Comparison of ENCODE assay signal across 8 cellular contexts in genomic region chr22:38707346-38707745, GRCh38. TPM values are rescaled to one million over a fixed set of nuclear protein-coding genes. Genes with fewer than 3 reads are reported as not detected.
DNase-seq lines count a peak whose midpoint lies in the region; ATAC-seq, FAIRE-seq and TF ChIP-seq lines count a peak whose summit lies in the region.

No MANE protein-coding gene starts in this region.

- dilution Hi-C loops in keratinocyte (cut with MboI; ENCODE audit: extremely low pct_ligation_motif_present, low sequenced_read_pairs): no loop called here

- peaks cover 7% of the 10 kb centered on the region for H4K20me1 ChIP-seq in keratinocyte (ENCODE audit: control insufficient read depth, extremely low read depth, insufficient read depth, low read length)

- TF ChIP-seq CTCF in keratinocyte (optimal IDR thresholded peaks at IDR 0.05 in 1 of 3, IDR thresholded peaks at IDR 0.05 in 1 of 3, conservative IDR thresholded peaks at IDR 0.05 in 1 of 3; ENCODE audit: extremely low read depth in 1 of 3, insufficient read depth in 2 of 3, low read length in 3 of 3) (no peak), upper lobe of left lung (IDR thresholded peaks at IDR 0.05) (no peak)

- H3K79me2 ChIP-seq in keratinocyte (ENCODE audit: control insufficient read depth, insufficient read depth, low read length): peaks cover 62% of the 10 kb centered on the region

- H3K36me3 Mint-ChIP-seq in activated naive CD4-positive, alpha-beta T cell treated with anti-CD3 and anti-CD28 coated beads, Interleukin-2, amount 50 U/mL, for 24 hours: peaks cover 4% of the 10 kb centered on the region
- H3K36me3 Mint-ChIP-seq in activated CD4-positive, alpha-beta memory T cell treated with anti-CD3 and anti-CD28 coated beads for 36 hours: peaks cover 32% of the 10 kb centered on the region

- CTCF ChIA-PET in activated CD4-positive, alpha-beta memory T cell treated with anti-CD3 and anti-CD28 coated beads for 36 hours (lab: Charles Lee): interaction anchor here (1.0 to 3.8 kb wide), 8 partner anchors 8 to 655 kb away, joined by 3 to 22 read pairs (median 4); partner anchors contain the start of gene TOMM22

- H3K9me1 ChIP-seq in keratinocyte (ENCODE audit: control insufficient read depth, extremely low read depth, insufficient read depth, low read length): peaks cover 9% of the 10 kb centered on the region

- peak overlapping the region; percentile 93 for H3K4me3 Mint-ChIP-seq in activated naive CD4-positive, alpha-beta T cell treated with anti-CD3 and anti-CD28 coated beads, Interleukin-2, amount 50 U/mL, for 24 hours
- H3K4me3 Mint-ChIP-seq in activated CD4-positive, alpha-beta memory T cell treated with anti-CD3 and anti-CD28 coated beads for 36 hours: peak overlapping the region; percentile 92

- H3K4me3 ChIP-seq in keratinocyte (ENCODE audit: control insufficient read depth in 2 of 3, extremely low read depth in 1 of 3, insufficient read depth in 2 of 3, low read depth in 1 of 3, low read length in 3 of 3) (peak overlapping the region; percentile 88 to 99 (median 89)), upper lobe of left lung (peak overlapping the region in 3 of 4 donors; percentile 61 to 99 (median 80))

- H3K4me1 ChIP-seq in keratinocyte (ENCODE audit: control insufficient read depth, extremely low read depth, insufficient read depth, low read length) (peaks cover 24% of the 10 kb centered on the region), upper lobe of left lung (peaks cover 30 to 44% (median 35%) of the 10 kb centered on the region in 4 donors)

- no peak for TF ChIP-seq EP300 in upper lobe of left lung (IDR thresholded peaks at IDR 0.05)

- 31% methylated on average over 2 of the region's 2 CpGs for WGBS in upper lobe of left lung, 2 donors

- H3K27ac ChIP-seq in keratinocyte (ENCODE audit: control insufficient read depth, insufficient read depth, low read length): peak overlapping the region; percentile 94
- H3K27ac ChIP-seq in upper lobe of left lung: peak overlapping the region; percentile 94 to 99 (median 98)

- peak overlapping the region; percentile 43 for H3K27ac Mint-ChIP-seq in activated naive CD4-positive, alpha-beta T cell treated with anti-CD3 and anti-CD28 coated beads, Interleukin-2, amount 50 U/mL, for 24 hours
- peak overlapping the region; percentile 91 for H3K27ac Mint-ChIP-seq in activated CD4-positive, alpha-beta memory T cell treated with anti-CD3 and anti-CD28 coated beads for 36 hours

- no peak for DNase-seq in activated naive CD4-positive, alpha-beta T cell (lab: John Stamatoyannopoulos, UW)
- DNase-seq in activated CD4-positive, alpha-beta memory T cell treated with anti-CD3 and anti-CD28 coated beads for 36 hours: no peak
- DNase-seq in keratinocyte (ENCODE audit: low read depth, low spot score) (no peak), upper lobe of left lung (no peak), COR-L47 (lab: John Stamatoyannopoulos, UW) (no peak)

- no peak overlapping the region for H2AFZ ChIP-seq in keratinocyte (ENCODE audit: control insufficient read depth, low read length)

- peaks cover 0 to 12% of the 10 kb centered on the region in 2 experiments for H3K36me3 ChIP-seq in keratinocyte (ENCODE audit: control insufficient read depth in 2 of 2, extremely low read depth in 1 of 2, insufficient read depth in 2 of 2, low read length in 2 of 2)
- H3K36me3 ChIP-seq in upper lobe of left lung: peaks cover 0 to 16% (median 6%) of the 10 kb centered on the region in 4 donors

- intact Hi-C loops in activated CD4-positive, alpha-beta memory T cell treated with anti-CD3 and anti-CD28 coated beads for 36 hours (cut with micrococcal nuclease): loop anchor here (5.0 kb wide), 2 partner anchors 525 to 610 kb away; partner anchors contain the start of genes PLA2G6 and RPL3

- peak overlapping the region; percentile 98 for H3K4me2 ChIP-seq in keratinocyte (ENCODE audit: control insufficient read depth, extremely low read depth, insufficient read depth, low read depth, low read length)

- POLR2A ChIA-PET in activated CD4-positive, alpha-beta memory T cell treated with anti-CD3 and anti-CD28 coated beads for 36 hours (lab: Charles Lee): interaction anchor here (1.4 to 1.5 kb wide), 2 partner anchors 26 to 49 kb away, joined by 5 to 8 read pairs; partner anchors contain the start of gene TOMM22

- no peak for TF ChIP-seq POLR2A in upper lobe of left lung (IDR thresholded peaks at IDR 0.05)
- no peak for TF ChIP-seq POLR2A in GM18505 (IDR thresholded peaks at IDR 0.05; ENCODE audit: borderline replicate concordance, extremely low read depth, insufficient read depth, insufficient read length)

- H3K9me3 Mint-ChIP-seq in activated naive CD4-positive, alpha-beta T cell treated with anti-CD3 and anti-CD28 coated beads, Interleukin-2, amount 50 U/mL, for 24 hours: no peaks in the 10 kb centered on the region
- no peaks in the 10 kb centered on the region for H3K9me3 Mint-ChIP-seq in activated CD4-positive, alpha-beta memory T cell treated with anti-CD3 and anti-CD28 coated beads for 36 hours

- H3K27me3 ChIP-seq in keratinocyte (ENCODE audit: control insufficient read depth, extremely low read depth, insufficient read depth, low read length) (no peaks in the 10 kb centered on the region), upper lobe of left lung (no peaks in the 10 kb centered on the region)

- H3K27me3 Mint-ChIP-seq in activated naive CD4-positive, alpha-beta T cell treated with anti-CD3 and anti-CD28 coated beads, Interleukin-2, amount 50 U/mL, for 24 hours: no peaks in the 10 kb centered on the region
- H3K27me3 Mint-ChIP-seq in activated CD4-positive, alpha-beta memory T cell treated with anti-CD3 and anti-CD28 coated beads for 36 hours: no peaks in the 10 kb centered on the region

- no peaks in the 10 kb centered on the region for H3K9me3 ChIP-seq in keratinocyte (ENCODE audit: control insufficient read depth, low read depth, low read length)
- H3K9me3 ChIP-seq in upper lobe of left lung: no peaks in the 10 kb centered on the region

- peak; percentile 46 for FAIRE-seq in keratinocyte (lab: Jason Lieb, UNC)

- no peak for ATAC-seq in upper lobe of left lung (ENCODE audit: low FRiP score in 2 of 2)
- no peak for ATAC-seq in GM18907 (IDR thresholded peaks at IDR 0.05; ENCODE audit: unreplicated experiment)
- no peak for ATAC-seq in GM18505 (IDR thresholded peaks at IDR 0.05; ENCODE audit: unreplicated experiment)

- peaks cover 71% of the 10 kb centered on the region for H3K4me1 Mint-ChIP-seq in activated naive CD4-positive, alpha-beta T cell treated with anti-CD3 and anti-CD28 coated beads, Interleukin-2, amount 50 U/mL, for 24 hours
- peaks cover 55% of the 10 kb centered on the region for H3K4me1 Mint-ChIP-seq in activated CD4-positive, alpha-beta memory T cell treated with anti-CD3 and anti-CD28 coated beads for 36 hours (ENCODE audit: low read depth)

- H3K9ac ChIP-seq in keratinocyte (ENCODE audit: control insufficient read depth, extremely low read depth, insufficient read depth, low read length): peak overlapping the region; percentile 93

RNA-seq across cellular contexts. Expression of gene GTPBP1, which starts 1.6 kb away (rescaled TPM):
- 10 to 100 TPM; 95.4 to 98.1 TPM for total RNA-seq in activated CD4-positive, alpha-beta memory T cell treated with anti-CD3 and anti-CD28 coated beads for 36 hours
- 9.7 to 19.8 TPM (median 16.3 TPM) in 3 replicates for polyA plus RNA-seq in keratinocyte
- polyA plus RNA-seq in keratinocyte (2011; ENCODE audit: low read depth): 28.5 TPM
- 7.8 and 12.9 TPM in 2 replicates for polyA plus RNA-seq in keratinocyte (2011; cell fraction: cytosol; rRNA removed)
- 28.5 and 32.0 TPM in 2 replicates for polyA plus RNA-seq in keratinocyte (2011; cell fraction: nucleus; rRNA removed)
- 15.9 and 21.3 TPM in 2 replicates for polyA plus RNA-seq in keratinocyte (2012; ENCODE audit: low replicate concordance)
- polyA minus RNA-seq in keratinocyte: 26.2 to 57.6 TPM (median 36.7 TPM) in 3 replicates
- 16.3 TPM for polyA minus RNA-seq in keratinocyte (2011; cell fraction: cytosol; rRNA and poly(A)+ RNA removed)
- 19.1 and 20.2 TPM in 2 replicates for polyA minus RNA-seq in keratinocyte (2011; cell fraction: nucleus; rRNA and poly(A)+ RNA removed)
- total RNA-seq in upper lobe of left lung: 100 to 1,000 TPM in 2 of 6 donors, 10 to 100 TPM in 4; 57.9 to 176 (median 73.6) TPM

RNA-seq across cellular contexts. Expression of gene JOSD1, which starts 6.6 kb away (rescaled TPM):
- 10 to 100 TPM; 71.8 to 78.4 TPM for total RNA-seq in activated CD4-positive, alpha-beta memory T cell treated with anti-CD3 and anti-CD28 coated beads for 36 hours
- polyA plus RNA-seq in keratinocyte: 23.8 to 40.7 TPM (median 32.6 TPM) in 3 replicates
- 6.0 TPM for polyA plus RNA-seq in keratinocyte (2011; ENCODE audit: low read depth)
- 29.7 and 32.1 TPM in 2 replicates for polyA plus RNA-seq in keratinocyte (2011; cell fraction: cytosol; rRNA removed)
- polyA plus RNA-seq in keratinocyte (2011; cell fraction: nucleus; rRNA removed): 39.0 and 39.2 TPM in 2 replicates
- polyA plus RNA-seq in keratinocyte (2012; ENCODE audit: low replicate concordance): 20.6 and 34.6 TPM in 2 replicates
- 23.5 to 56.9 TPM (median 33.5 TPM) in 3 replicates for polyA minus RNA-seq in keratinocyte
- 38.6 TPM for polyA minus RNA-seq in keratinocyte (2011; cell fraction: cytosol; rRNA and poly(A)+ RNA removed)
- polyA minus RNA-seq in keratinocyte (2011; cell fraction: nucleus; rRNA and poly(A)+ RNA removed): 19.1 and 31.5 TPM in 2 replicates
- 10 to 100 TPM; 47.1 to 84.8 (median 67.3) TPM for total RNA-seq in upper lobe of left lung

RNA-seq across cellular contexts. Expression of gene TOMM22, which starts 25.6 kb away (rescaled TPM):
- total RNA-seq in activated CD4-positive, alpha-beta memory T cell treated with anti-CD3 and anti-CD28 coated beads for 36 hours: 100 to 1,000 TPM; 122 to 128 TPM
- 45.3 to 85.6 TPM (median 81.8 TPM) in 3 replicates for polyA plus RNA-seq in keratinocyte
- polyA plus RNA-seq in keratinocyte (2011; ENCODE audit: low read depth): 22.0 TPM
- 55.9 and 94.3 TPM in 2 replicates for polyA plus RNA-seq in keratinocyte (2011; cell fraction: cytosol; rRNA removed)
- polyA plus RNA-seq in keratinocyte (2011; cell fraction: nucleus; rRNA removed): 23.1 and 24.1 TPM in 2 replicates
- 48.1 and 71.8 TPM in 2 replicates for polyA plus RNA-seq in keratinocyte (2012; ENCODE audit: low replicate concordance)
- polyA minus RNA-seq in keratinocyte: 20.3 to 50.9 TPM (median 35.2 TPM) in 3 replicates
- polyA minus RNA-seq in keratinocyte (2011; cell fraction: cytosol; rRNA and poly(A)+ RNA removed): 41.4 TPM
- polyA minus RNA-seq in keratinocyte (2011; cell fraction: nucleus; rRNA and poly(A)+ RNA removed): 5.1 and 9.5 TPM in 2 replicates
- total RNA-seq in upper lobe of left lung: 10 to 100 TPM in 5 of 6 donors, 1 to 10 TPM in 1; 9.4 to 60.3 (median 24.1) TPM

RNA-seq across cellular contexts. Expression of gene SUN2, which starts 48.5 kb away (rescaled TPM):
- total RNA-seq in activated CD4-positive, alpha-beta memory T cell treated with anti-CD3 and anti-CD28 coated beads for 36 hours: 100 to 1,000 TPM; 159 to 168 TPM
- polyA plus RNA-seq in keratinocyte: 15.9 to 23.2 TPM (median 21.9 TPM) in 3 replicates
- polyA plus RNA-seq in keratinocyte (2011; ENCODE audit: low read depth): 27.4 TPM
- polyA plus RNA-seq in keratinocyte (2011; cell fraction: cytosol; rRNA removed): 4.7 and 7.9 TPM in 2 replicates
- 40.0 and 46.0 TPM in 2 replicates for polyA plus RNA-seq in keratinocyte (2011; cell fraction: nucleus; rRNA removed)
- polyA plus RNA-seq in keratinocyte (2012; ENCODE audit: low replicate concordance): 22.5 and 30.2 TPM in 2 replicates
- polyA minus RNA-seq in keratinocyte: 34.9 to 94.3 TPM (median 45.6 TPM) in 3 replicates
- 35.5 TPM for polyA minus RNA-seq in keratinocyte (2011; cell fraction: cytosol; rRNA and poly(A)+ RNA removed)
- 72.8 and 78.4 TPM in 2 replicates for polyA minus RNA-seq in keratinocyte (2011; cell fraction: nucleus; rRNA and poly(A)+ RNA removed)
- total RNA-seq in upper lobe of left lung: 100 to 1,000 TPM; 191 to 436 (median 275) TPM

RNA-seq across cellular contexts. Expression of gene CBY1, which starts 50.9 kb away (rescaled TPM):
- 10 to 100 TPM in 1 of 2 experiments, 1 to 10 TPM in 1; 9.8 to 14.6 TPM for total RNA-seq in activated CD4-positive, alpha-beta memory T cell treated with anti-CD3 and anti-CD28 coated beads for 36 hours
- 39.5 to 45.0 TPM (median 40.3 TPM) in 3 replicates for polyA plus RNA-seq in keratinocyte
- 18.5 TPM for polyA plus RNA-seq in keratinocyte (2011; ENCODE audit: low read depth)
- 30.3 and 34.5 TPM in 2 replicates for polyA plus RNA-seq in keratinocyte (2011; cell fraction: cytosol; rRNA removed)
- 24.3 and 24.5 TPM in 2 replicates for polyA plus RNA-seq in keratinocyte (2011; cell fraction: nucleus; rRNA removed)
- 21.4 and 36.6 TPM in 2 replicates for polyA plus RNA-seq in keratinocyte (2012; ENCODE audit: low replicate concordance)
- 11.8 to 24.6 TPM (median 16.6 TPM) in 3 replicates for polyA minus RNA-seq in keratinocyte
- polyA minus RNA-seq in keratinocyte (2011; cell fraction: cytosol; rRNA and poly(A)+ RNA removed): 7.9 TPM
- polyA minus RNA-seq in keratinocyte (2011; cell fraction: nucleus; rRNA and poly(A)+ RNA removed): 5.1 and 12.6 TPM in 2 replicates
- total RNA-seq in upper lobe of left lung: 10 to 100 TPM; 15.8 to 30.3 (median 23.5) TPM
